23 cellular contexts compared by ENCODE assay signal in the genomic region with DNA sequence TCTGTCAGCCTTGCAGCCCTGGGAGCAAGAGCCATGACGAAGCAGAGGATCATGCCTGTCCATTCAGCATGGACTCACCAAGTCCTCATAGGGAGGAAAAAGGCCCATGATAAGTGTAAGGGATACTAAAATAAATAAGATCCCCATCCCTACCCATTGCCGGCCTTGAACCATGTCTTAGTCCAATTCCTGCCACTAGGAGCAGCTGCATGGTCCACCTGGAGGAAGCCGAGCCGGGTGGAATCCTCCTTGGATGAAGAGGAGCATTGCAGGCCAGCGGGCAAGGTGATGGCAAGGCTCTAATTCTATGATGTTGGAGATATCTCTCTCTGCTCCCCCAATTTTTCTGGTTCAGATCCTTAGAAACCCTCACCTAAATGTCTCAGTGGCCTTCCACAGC. TPM values are rescaled to one million over a fixed set of nuclear protein-coding genes. Genes with fewer than 3 reads are reported as not detected.
"Had no signal": no experiment of that assay in that cellular context is flagged by ENCODE, and none has a peak within 500 bp of the region (broad histone marks: within the 10 kb centered on the region; RNA-seq: fewer than 3 reads in every experiment).

No MANE protein-coding gene starts in this region.

- H3K27ac Mint-ChIP-seq: naive thymus-derived CD4-positive, alpha-beta T cell; nephron progenitor cell; stimulated activated effector memory CD8-positive, alpha-beta T cell treated with anti-CD3 and anti-CD28 coated beads, Interleukin-12 subunit alpha, Interleukin-12 subunit beta, amount 100 ng/mL, for 72 hours; stimulated activated naive CD8-positive, alpha-beta T cell treated with anti-CD3 and anti-CD28 coated beads, Interleukin-15, Interleukin-2, amounts not matched to agents 100 ng/mL and 50 ng/mL, for 24 hours had no signal

- H3K9me3 ChIP-seq: neutrophil, psoas muscle, right lobe of liver, tibial artery, upper lobe of left lung, uterus had no signal

- H3K4me3 ChIP-seq: coronary artery, psoas muscle, right lobe of liver, tibial artery, upper lobe of left lung, uterus had no signal

- H3K36me3 Mint-ChIP-seq: naive thymus-derived CD4-positive, alpha-beta T cell; stimulated activated effector memory CD8-positive, alpha-beta T cell treated with anti-CD3 and anti-CD28 coated beads, Interleukin-12 subunit alpha, Interleukin-12 subunit beta, amount 100 ng/mL, for 72 hours had no signal

- H3K36me3 ChIP-seq: neutrophil, right lobe of liver, tibial artery, upper lobe of left lung, uterus had no signal

- H3K27ac ChIP-seq: coronary artery, neutrophil, psoas muscle, right lobe of liver, tibial artery, upper lobe of left lung, uterus had no signal

- H3K4me1 Mint-ChIP-seq: stimulated activated effector memory CD8-positive, alpha-beta T cell treated with anti-CD3 and anti-CD28 coated beads, Interleukin-12 subunit alpha, Interleukin-12 subunit beta, amount 100 ng/mL, for 72 hours had no signal

- ATAC-seq: esophagus mucosa; left colon; naive thymus-derived CD4-positive, alpha-beta T cell; psoas muscle; right lobe of liver; stimulated activated effector memory CD8-positive, alpha-beta T cell treated with anti-CD3 and anti-CD28 coated beads, Interleukin-12 subunit alpha, Interleukin-12 subunit beta, amount 100 ng/mL, for 72 hours had no signal

- H3K27me3 ChIP-seq: right lobe of liver, upper lobe of left lung, uterus had no signal

- H3K4me1 ChIP-seq: psoas muscle, right lobe of liver, tibial artery, upper lobe of left lung, uterus had no signal

- DNase-seq: effector CD4-positive, alpha-beta T cell; foreskin fibroblast; left colon; naive thymus-derived CD4-positive, alpha-beta T cell; nephron progenitor cell; psoas muscle; retina; right lobe of liver; stimulated activated CD4-positive, alpha-beta T cell treated with anti-CD3 and anti-CD28 coated beads, Interleukin-4, amount 100 ng/mL, for 1 hour; stimulated activated CD8-positive, alpha-beta memory T cell treated with anti-CD3 and anti-CD28 coated beads, Interleukin-4, amount 100 ng/mL, for 48 hours; tibial artery; uterus had no signal

- H3K4me3 Mint-ChIP-seq: naive thymus-derived CD4-positive, alpha-beta T cell; nephron progenitor cell; stimulated activated effector memory CD8-positive, alpha-beta T cell treated with anti-CD3 and anti-CD28 coated beads, Interleukin-12 subunit alpha, Interleukin-12 subunit beta, amount 100 ng/mL, for 72 hours; stimulated activated naive CD8-positive, alpha-beta T cell treated with anti-CD3 and anti-CD28 coated beads, Interleukin-15, Interleukin-2, amounts not matched to agents 100 ng/mL and 50 ng/mL, for 24 hours had no signal

- H3K9me3 Mint-ChIP-seq: stimulated activated effector memory CD8-positive, alpha-beta T cell treated with anti-CD3 and anti-CD28 coated beads, Interleukin-12 subunit alpha, Interleukin-12 subunit beta, amount 100 ng/mL, for 72 hours; stimulated activated naive CD8-positive, alpha-beta T cell treated with anti-CD3 and anti-CD28 coated beads, Interleukin-15, Interleukin-2, amounts not matched to agents 100 ng/mL and 50 ng/mL, for 24 hours had no signal

RNA-seq across cellular contexts. Expression of a gene that starts 38.7 kb away (rescaled TPM):
- total RNA-seq: dermis microvascular lymphatic vessel endothelial cell; esophagus mucosa; kidney epithelial cell; lung microvascular endothelial cell; mesenteric fat pad; naive thymus-derived CD4-positive, alpha-beta T cell; right lobe of liver had no signal
- polyA plus RNA-seq: liver; naive thymus-derived CD4-positive, alpha-beta T cell had no signal
